In genomic region chr10:77417359-77417758, GRCh38 we compare ENCODE assay signal across 25 cellular contexts.
DNase-seq lines count a peak whose midpoint lies in the region; ATAC-seq and TF ChIP-seq lines count a peak whose summit lies in the region.
"Had no signal": no experiment of that assay in that cellular context is flagged by ENCODE, and none has a peak within 500 bp of the region (broad histone marks: within the 10 kb centered on the region; RNA-seq: fewer than 3 reads in every experiment).

No MANE protein-coding gene starts in this region.

- peak overlapping the region; percentile 79 for H3K27ac Mint-ChIP-seq in neural crest cell (ENCODE audit: unreplicated experiment)
- H3K27ac Mint-ChIP-seq: activated CD4-positive, alpha-beta T cell treated with anti-CD3 and anti-CD28 coated beads for 36 hours; immature natural killer cell; natural killer cell treated with Interleukin-12 subunit alpha and Interleukin-12 subunit beta and Interleukin-15 and Interleukin-18, amount 100 ng/mL, for 72 hours had no signal

- TF ChIP-seq CTCF in right atrium auricular region (IDR thresholded peaks at IDR 0.05) (no peak), neural crest cell (conservative IDR thresholded peaks at IDR 0.05) (no peak), vagina (IDR thresholded peaks at IDR 0.05) (no peak)

- H3K36me3 Mint-ChIP-seq in neural crest cell (ENCODE audit: low read depth) = no peaks in the 10 kb centered on the region
- H3K36me3 Mint-ChIP-seq: CD8-positive, alpha-beta memory T cell; immature natural killer cell; natural killer cell treated with Interleukin-12 subunit alpha and Interleukin-12 subunit beta and Interleukin-15 and Interleukin-18, amount 100 ng/mL, for 72 hours had no signal

- no peaks in the 10 kb centered on the region for H3K27me3 ChIP-seq in right atrium auricular region
- H3K27me3 ChIP-seq in vagina = no peaks in the 10 kb centered on the region
- H3K27me3 ChIP-seq: Peyer's patch had no signal

- no peaks in the 10 kb centered on the region for H3K27me3 Mint-ChIP-seq in neural crest cell (ENCODE audit: low read depth)
- H3K27me3 Mint-ChIP-seq: activated CD4-positive, alpha-beta T cell treated with anti-CD3 and anti-CD28 coated beads for 36 hours had no signal

- no peak for DNase-seq in right atrium auricular region (ENCODE audit: low spot score)
- no peak for DNase-seq in Right ventricle myocardium inferior (ENCODE audit: missing footprints)
- DNase-seq in dedifferentiated amniotic fluid mesenchymal stem cell (ENCODE audit: extremely low spot score) = peak; percentile 24
- no peak for DNase-seq in neural crest cell (ENCODE audit: low read depth, low spot score)
- no peak for DNase-seq in vagina (ENCODE audit: extremely low spot score in 2 of 2)
- no peak for DNase-seq in ecto neural progenitor cell (ENCODE audit: low spot score)
- DNase-seq in cerebellum (ENCODE audit: low spot score) = no peak
- DNase-seq: activated CD4-positive, alpha-beta T cell treated with anti-CD3 and anti-CD28 coated beads for 36 hours; activated gamma-delta T cell treated with Interleukin-2 at 50 U/mL for 16 hours; amygdala; CD8-positive, alpha-beta memory T cell; cortex of kidney; head of caudate nucleus; immature natural killer cell; KBM-7; NCI-H1048; NCI-H2107; NCI-H748 treated with DMSO at 0.1 percent for 48 hours; Peyer's patch; stimulated activated naive CD4-positive, alpha-beta T cell treated with Interleukin-2 at 50 U/mL for 16 hours had no signal

- no peaks in the 10 kb centered on the region for H3K4me1 Mint-ChIP-seq in neural crest cell
- H3K4me1 Mint-ChIP-seq: activated CD4-positive, alpha-beta T cell treated with anti-CD3 and anti-CD28 coated beads for 36 hours; CD8-positive, alpha-beta memory T cell; immature natural killer cell had no signal

- no peaks in the 10 kb centered on the region for H3K4me1 ChIP-seq in right atrium auricular region
- peaks cover 48% of the 10 kb centered on the region for H3K4me1 ChIP-seq in vagina

- intact Hi-C loops in Right ventricle myocardium inferior (cut with DNase I) (no loop called here), vagina (cut with DNase I) (no loop called here)

- H3K9me3 Mint-ChIP-seq in neural crest cell = no peaks in the 10 kb centered on the region
- H3K9me3 Mint-ChIP-seq: CD8-positive, alpha-beta memory T cell; immature natural killer cell; natural killer cell treated with Interleukin-12 subunit alpha and Interleukin-12 subunit beta and Interleukin-15 and Interleukin-18, amount 100 ng/mL, for 72 hours had no signal

- H3K4me3 Mint-ChIP-seq in neural crest cell = no peak overlapping the region
- H3K4me3 Mint-ChIP-seq: activated CD4-positive, alpha-beta T cell treated with anti-CD3 and anti-CD28 coated beads for 36 hours; CD8-positive, alpha-beta memory T cell; immature natural killer cell; natural killer cell treated with Interleukin-12 subunit alpha and Interleukin-12 subunit beta and Interleukin-15 and Interleukin-18, amount 100 ng/mL, for 72 hours had no signal

- TF ChIP-seq POLR2A in vagina (IDR thresholded peaks at IDR 0.05) = no peak

- no peak overlapping the region for H3K4me3 ChIP-seq in right atrium auricular region
- H3K4me3 ChIP-seq in vagina = peak overlapping the region in 1 of 2 donors; percentile 11
- H3K4me3 ChIP-seq: lung, Peyer's patch, psoas muscle had no signal

- ATAC-seq in Right ventricle myocardium inferior (no peak), HG03175 (IDR thresholded peaks at IDR 0.05; ENCODE audit: unreplicated experiment) (no peak)
- ATAC-seq: activated CD4-positive, alpha-beta T cell treated with anti-CD3 and anti-CD28 coated beads for 36 hours; natural killer cell treated with Interleukin-12 subunit alpha and Interleukin-12 subunit beta and Interleukin-15 and Interleukin-18, amount 100 ng/mL, for 72 hours had no signal

- H3K27ac ChIP-seq in right atrium auricular region (peak overlapping the region; percentile 32 to 46), vagina (peak overlapping the region; percentile 55)
- H3K27ac ChIP-seq: HL-60, psoas muscle had no signal

- H3K36me3 ChIP-seq in right atrium auricular region (no peaks in the 10 kb centered on the region), vagina (no peaks in the 10 kb centered on the region)
- H3K36me3 ChIP-seq: Peyer's patch had no signal

- no peaks in the 10 kb centered on the region for H3K9me3 ChIP-seq in right atrium auricular region
- no peaks in the 10 kb centered on the region for H3K9me3 ChIP-seq in vagina
- H3K9me3 ChIP-seq: Peyer's patch, psoas muscle had no signal
